ENCODE assay signal across 13 cellular contexts in genomic region chr3:9912294-9912935, GRCh38. TPM values are rescaled to one million over a fixed set of nuclear protein-coding genes. Genes with fewer than 3 reads are reported as not detected.
DNase-seq lines count a peak whose midpoint lies in the region; ATAC-seq and TF ChIP-seq lines count a peak whose summit lies in the region.
"Had no signal": no experiment of that assay in that cellular context is flagged by ENCODE, and none has a peak within 500 bp of the region (broad histone marks: within the 10 kb centered on the region; RNA-seq: fewer than 3 reads in every experiment).

No MANE protein-coding gene starts in this region.

- H3K9me3 ChIP-seq in RWPE2 (ENCODE audit: severe bottlenecking): no peaks in the 10 kb centered on the region
- H3K9me3 ChIP-seq: Caco-2, testis had no signal

- peaks cover 10% of the 10 kb centered on the region for H3K4me1 ChIP-seq in RWPE2 (ENCODE audit: insufficient read depth, poor library complexity, severe bottlenecking)

- H3K27me3 Mint-ChIP-seq in endothelial cell (ENCODE audit: unreplicated experiment) (peaks cover 5% of the 10 kb centered on the region), osteocyte (ENCODE audit: unreplicated experiment) (no peaks in the 10 kb centered on the region)

- peak; percentile 59 for DNase-seq in A172 (ENCODE audit: low spot score)
- DNase-seq in EL: peak; percentile 40
- DNase-seq in RWPE2 (ENCODE audit: low spot score): no peak
- no peak for DNase-seq in endothelial cell (ENCODE audit: low spot score)
- no peak for DNase-seq in NCI-H1436 treated with DMSO at 0.1 percent for 48 hours (lab: John Stamatoyannopoulos, UW)
- no peak for DNase-seq in osteocyte (ENCODE audit: extremely low spot score, unreplicated experiment)
- no peak for DNase-seq in HuH-7 (ENCODE audit: low spot score)
- no peak for DNase-seq in dedifferentiated amniotic fluid mesenchymal stem cell (ENCODE audit: extremely low spot score)
- DNase-seq: Caco-2, left colon, MM.1S, testis had no signal

- no peak overlapping the region for H3K4me3 ChIP-seq in RWPE2 (ENCODE audit: severe bottlenecking)
- H3K4me3 ChIP-seq: testis had no signal

- H3K36me3 Mint-ChIP-seq in endothelial cell (ENCODE audit: low read depth, unreplicated experiment) (peaks cover 12% of the 10 kb centered on the region), osteocyte (ENCODE audit: unreplicated experiment) (no peaks in the 10 kb centered on the region)

- peak overlapping the region; percentile 66 for H3K4me3 Mint-ChIP-seq in endothelial cell (ENCODE audit: unreplicated experiment)
- H3K4me3 Mint-ChIP-seq in osteocyte (ENCODE audit: unreplicated experiment): no peak overlapping the region

- H3K9me3 Mint-ChIP-seq in endothelial cell (ENCODE audit: unreplicated experiment): no peaks in the 10 kb centered on the region
- H3K9me3 Mint-ChIP-seq in osteocyte (ENCODE audit: unreplicated experiment): no peaks in the 10 kb centered on the region

- H3K27ac Mint-ChIP-seq in endothelial cell (ENCODE audit: unreplicated experiment) (no peak overlapping the region), osteocyte (ENCODE audit: unreplicated experiment) (no peak overlapping the region)

- no peaks in the 10 kb centered on the region for H3K27me3 ChIP-seq in RWPE2 (ENCODE audit: insufficient read depth, poor library complexity, severe bottlenecking)
- H3K27me3 ChIP-seq: testis had no signal

- H3K36me3 ChIP-seq in RWPE2 (ENCODE audit: low read depth): no peaks in the 10 kb centered on the region

- no peak overlapping the region for H3K27ac ChIP-seq in RWPE2 (ENCODE audit: poor library complexity, severe bottlenecking)
- H3K27ac ChIP-seq: testis had no signal

- TF ChIP-seq CTCF in RWPE2 (IDR thresholded peaks at IDR 0.05; ENCODE audit: poor library complexity, severe bottlenecking): no peak
- TF ChIP-seq CTCF in endothelial cell (IDR thresholded peaks at IDR 0.05; ENCODE audit: unreplicated experiment): no peak
- TF ChIP-seq CTCF in osteocyte (IDR thresholded peaks at IDR 0.05): no peak

- peak; percentile 37 for ATAC-seq in RWPE2 (ENCODE audit: low read depth)
- ATAC-seq: left colon had no signal

- H3K4me1 Mint-ChIP-seq in endothelial cell (ENCODE audit: unreplicated experiment) (peaks cover 4% of the 10 kb centered on the region), osteocyte (ENCODE audit: unreplicated experiment) (peaks cover 47% of the 10 kb centered on the region)

RNA-seq across cellular contexts. Expression of gene IL17RC, which starts 4.5 kb away (rescaled TPM):
- 50.6 and 58.7 TPM in 2 replicates for total RNA-seq in A172 (2014; rRNA removed; shearing (Covaris generic))
- total RNA-seq in endothelial cell (ENCODE audit: unreplicated experiment) (17.5 TPM), osteocyte (36.5 and 36.6 TPM in 2 replicates)

RNA-seq across cellular contexts. Expression of gene IL17RE, which starts 9.8 kb away (rescaled TPM):
- 0.81 and 1.3 TPM in 2 replicates for total RNA-seq in A172 (2014; rRNA removed; shearing (Covaris generic))
- 0.74 TPM for total RNA-seq in endothelial cell (ENCODE audit: unreplicated experiment)
- total RNA-seq in osteocyte: 0.89 and 1.4 TPM in 2 replicates

RNA-seq across cellular contexts. Expression of gene CRELD1, which starts 21.2 kb away (rescaled TPM):
- total RNA-seq in A172 (2014; rRNA removed; shearing (Covaris generic)): 14.5 and 16.1 TPM in 2 replicates
- total RNA-seq in endothelial cell (ENCODE audit: unreplicated experiment) (30.7 TPM), osteocyte (24.8 and 25.3 TPM in 2 replicates)

RNA-seq across cellular contexts. Expression of gene JAGN1, which starts 22.0 kb away (rescaled TPM):
- 40.5 and 56.0 TPM in 2 replicates for total RNA-seq in A172 (2014; rRNA removed; shearing (Covaris generic))
- total RNA-seq in endothelial cell (ENCODE audit: unreplicated experiment) (26.6 TPM), osteocyte (28.5 and 31.5 TPM in 2 replicates)

RNA-seq across cellular contexts. Expression of gene CIDEC, which starts 32.4 kb away (rescaled TPM):
- total RNA-seq in A172 (2014; rRNA removed; shearing (Covaris generic)): not detected in 2 replicates
- not detected for total RNA-seq in endothelial cell (ENCODE audit: unreplicated experiment)
- not detected in 2 replicates for total RNA-seq in osteocyte
- total RNA-seq: osteoblast had no signal

Comparison
In these comparisons a context has a peak if more than half of its experiments do, and no peak if none do; other contexts are left out.
1. DNase-seq: peak in A172 (single experiment) and EL (single experiment); none in RWPE2 (single experiment), endothelial cell (single experiment), NCI-H1436 treated with DMSO at 0.1 percent for 48 hours (single experiment), osteocyte (single experiment), HuH-7 (single experiment) and dedifferentiated amniotic fluid mesenchymal stem cell (single experiment).